ENCODE assay signal across 8 cellular contexts in the genomic region with DNA sequence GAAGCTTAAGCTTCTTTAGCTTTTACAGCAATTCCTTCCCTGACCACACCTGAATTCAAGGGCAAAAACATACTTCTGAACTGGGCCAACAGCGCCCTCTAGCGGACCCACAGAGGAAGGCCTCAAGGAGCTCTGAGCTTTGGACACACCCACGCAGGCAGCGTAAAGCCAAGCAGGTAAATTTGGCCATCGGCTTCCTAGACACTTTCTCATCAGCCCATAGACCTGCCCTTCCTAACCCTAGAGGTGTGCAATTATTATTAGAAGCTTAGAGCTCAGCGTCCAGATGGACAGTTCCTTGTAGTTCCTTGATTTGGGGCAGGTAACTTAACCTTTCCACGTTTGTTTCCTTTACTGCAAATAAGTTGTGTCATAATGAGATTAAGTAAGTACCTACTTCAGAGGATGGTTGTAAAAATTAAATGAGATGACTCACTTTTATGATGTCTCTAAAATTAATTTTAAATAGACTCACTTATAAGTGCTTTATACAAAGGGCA. TPM values are rescaled to one million over a fixed set of nuclear protein-coding genes. Genes with fewer than 3 reads are reported as not detected.
DNase-seq lines count a peak whose midpoint lies in the region; ATAC-seq and TF ChIP-seq lines count a peak whose summit lies in the region.

No MANE protein-coding gene starts in this region.

- H4K20me1 ChIP-seq in MM.1S (ENCODE audit: insufficient read depth, low read length): no peaks in the 10 kb centered on the region

- H3K27me3 ChIP-seq in MM.1S (replicated peaks; ENCODE audit: insufficient read depth, low read length): no peaks in the 10 kb centered on the region
- H3K27me3 ChIP-seq in psoas muscle (ENCODE audit: insufficient read depth in 3 of 3, low read length in 2 of 3): peaks cover 0 to 28% (median 5%) of the 10 kb centered on the region in 3 donors
- H3K27me3 ChIP-seq in aorta (ENCODE audit: control insufficient read depth in 1 of 2, insufficient read depth in 2 of 2, low read length in 1 of 2): peaks cover 0 to 4% of the 10 kb centered on the region in 2 donors

- peaks cover 20% of the 10 kb centered on the region for H3K27me3 Mint-ChIP-seq in activated T-helper 17 cell treated with anti-CD3 and anti-CD28 coated beads, Interleukin-2, amount 50 U/mL, for 72 hours

- H3K9me3 ChIP-seq in MM.1S (replicated peaks; ENCODE audit: insufficient read depth, low read length) (no peaks in the 10 kb centered on the region), psoas muscle (no peaks in the 10 kb centered on the region), aorta (ENCODE audit: control insufficient read depth, low read length) (peaks cover 6% of the 10 kb centered on the region)

- peaks cover 42% of the 10 kb centered on the region for H3K79me2 ChIP-seq in MM.1S (ENCODE audit: low read length)

- peaks cover 6% of the 10 kb centered on the region for H3F3A ChIP-seq in MM.1S (ENCODE audit: insufficient read depth, low read length)

- peak; percentile 74 for ATAC-seq in activated T-helper 17 cell treated with anti-CD3 and anti-CD28 coated beads, Interleukin-2, amount 50 U/mL, for 72 hours (replicated peaks)
- peak in 2 of 4 donors; percentile 52 to 54 for ATAC-seq in psoas muscle
- no peak for ATAC-seq in aorta (ENCODE audit: low FRiP score)

- H3K9me2 ChIP-seq in MM.1S (replicated peaks; ENCODE audit: insufficient read depth, low read length): no peaks in the 10 kb centered on the region

- H3K4me1 ChIP-seq in MM.1S (ENCODE audit: low read length) (peaks cover 28% of the 10 kb centered on the region), psoas muscle (no peaks in the 10 kb centered on the region), aorta (ENCODE audit: control insufficient read depth in 1 of 2, insufficient read depth in 2 of 2, low read length in 2 of 2) (no peaks in the 10 kb centered on the region)

- H3K36me3 Mint-ChIP-seq in activated T-helper 17 cell treated with anti-CD3 and anti-CD28 coated beads, Interleukin-2, amount 50 U/mL, for 72 hours (ENCODE audit: low read depth): no peaks in the 10 kb centered on the region

- peak; percentile 98 for TF ChIP-seq CTCF in MM.1S (IDR thresholded peaks at IDR 0.05; ENCODE audit: low read length)
- TF ChIP-seq CTCF in psoas muscle (IDR thresholded peaks at IDR 0.05): peak; percentile 64

- no peak overlapping the region for H3K27ac Mint-ChIP-seq in activated T-helper 17 cell treated with anti-CD3 and anti-CD28 coated beads, Interleukin-2, amount 50 U/mL, for 72 hours

- peak overlapping the region; percentile 48; the same call in 1 of the 2 replicates for H3K9ac ChIP-seq in MM.1S (ENCODE audit: low read length)

- H3K4me3 Mint-ChIP-seq in activated T-helper 17 cell treated with anti-CD3 and anti-CD28 coated beads, Interleukin-2, amount 50 U/mL, for 72 hours: peak overlapping the region; percentile 5

- peak overlapping the region; percentile 96 for H2AFZ ChIP-seq in MM.1S (ENCODE audit: low read length)

- DNase-seq in EH (ENCODE audit: low read depth) (peak; percentile 68), MM.1S (peak; percentile 91), SHP77 (lab: John Stamatoyannopoulos, UW) (peak; percentile 68 to 72), germinal center (ENCODE audit: low spot score) (peak; percentile 73), psoas muscle (peak in 1 of 2 donors; percentile 44), aorta (peak; percentile 49 to 78), OCI-M2 (lab: John Stamatoyannopoulos, UW; ENCODE audit: unreplicated experiment) (no peak)

- H3K27ac ChIP-seq in MM.1S (ENCODE audit: low read length): peak overlapping the region; percentile 71; the same call in 1 of the 2 replicates
- H3K27ac ChIP-seq in psoas muscle: no peak overlapping the region
- no peak overlapping the region for H3K27ac ChIP-seq in aorta (ENCODE audit: low read depth in 1 of 2, low read length in 2 of 2)

- no peaks in the 10 kb centered on the region for H3K9me3 Mint-ChIP-seq in activated T-helper 17 cell treated with anti-CD3 and anti-CD28 coated beads, Interleukin-2, amount 50 U/mL, for 72 hours

- peak overlapping the region; percentile 93 for H3K4me2 ChIP-seq in MM.1S (ENCODE audit: low read depth, low read length)

- intact Hi-C loops in psoas muscle (cut with DNase I) (no loop called here), aorta (cut with DNase I) (no loop called here)

- peaks cover 7% of the 10 kb centered on the region for H3K4me1 Mint-ChIP-seq in activated T-helper 17 cell treated with anti-CD3 and anti-CD28 coated beads, Interleukin-2, amount 50 U/mL, for 72 hours

- H3K36me3 ChIP-seq in MM.1S (replicated peaks; ENCODE audit: insufficient read depth, low read length): no peaks in the 10 kb centered on the region
- H3K36me3 ChIP-seq in psoas muscle (ENCODE audit: insufficient read depth in 1 of 2, low read depth in 1 of 2): no peaks in the 10 kb centered on the region
- H3K36me3 ChIP-seq in aorta (ENCODE audit: control insufficient read depth in 1 of 2, insufficient read depth in 2 of 2, low read length in 1 of 2): no peaks in the 10 kb centered on the region

- H3K4me3 ChIP-seq in MM.1S (ENCODE audit: low read length) (peak overlapping the region; percentile 88), psoas muscle (no peak overlapping the region), aorta (ENCODE audit: low read length in 2 of 2) (no peak overlapping the region)

- WGBS in psoas muscle, 3 donors: 16 to 20% (median 17%) methylated on average over 7 of the region's 7 CpGs
- WGBS in aorta, 2 donors: 17% methylated on average over 7 of the region's 7 CpGs

RNA-seq across cellular contexts. Expression of a gene that starts 25.7 kb away (rescaled TPM):
- total RNA-seq in activated T-helper 17 cell treated with anti-CD3 and anti-CD28 coated beads, Interleukin-2, amount 50 U/mL, for 72 hours: 10 to 100 TPM; 35.3 to 36.9 TPM
- total RNA-seq in psoas muscle (10 to 100 TPM in 3 of 4 donors, 1 to 10 TPM in 1; 7.1 to 12.4 (median 11.3) TPM), aorta (10 to 100 TPM; 15.3 to 16.0 TPM)
- polyA plus RNA-seq in psoas muscle (1 to 10 TPM; 6.0 to 9.7 (median 6.5) TPM), aorta (1 to 10 TPM; 7.5 to 9.3 TPM)
